ENCODE assay signal across 8 cellular contexts in genomic region chr17:49494937-49495841, GRCh38. TPM values are rescaled to one million over a fixed set of nuclear protein-coding genes. Genes with fewer than 3 reads are reported as not detected.
A peak's percentile ranks its signal among the peaks of the same experiment; 100 is the strongest.
DNase-seq lines count a peak whose midpoint lies in the region; ATAC-seq and TF ChIP-seq lines count a peak whose summit lies in the region.

A gene with protein sequence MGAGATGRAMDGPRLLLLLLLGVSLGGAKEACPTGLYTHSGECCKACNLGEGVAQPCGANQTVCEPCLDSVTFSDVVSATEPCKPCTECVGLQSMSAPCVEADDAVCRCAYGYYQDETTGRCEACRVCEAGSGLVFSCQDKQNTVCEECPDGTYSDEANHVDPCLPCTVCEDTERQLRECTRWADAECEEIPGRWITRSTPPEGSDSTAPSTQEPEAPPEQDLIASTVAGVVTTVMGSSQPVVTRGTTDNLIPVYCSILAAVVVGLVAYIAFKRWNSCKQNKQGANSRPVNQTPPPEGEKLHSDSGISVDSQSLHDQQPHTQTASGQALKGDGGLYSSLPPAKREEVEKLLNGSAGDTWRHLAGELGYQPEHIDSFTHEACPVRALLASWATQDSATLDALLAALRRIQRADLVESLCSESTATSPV (plus strand): TSS chr17:49495293. CDS start chr17:49495418, 125 bp downstream.

- H3K9ac ChIP-seq in trophoblast cell (ENCODE audit: low read length) = no peak within 1 kb of the TSS

- H3K4me2 ChIP-seq in DOHH2 (ENCODE audit: low read length) (peak within 1 kb of the TSS; percentile 86), trophoblast cell (ENCODE audit: low read length) (peak within 1 kb of the TSS; percentile 67)

- no peak within 1 kb of the TSS for H4K8ac ChIP-seq in trophoblast cell (ENCODE audit: low read depth, low read length)

- H3K27ac ChIP-seq in DOHH2 (ENCODE audit: low read depth, low read length) (no peak within 1 kb of the TSS), heart right ventricle (peak within 1 kb of the TSS in 4 of 10 donors; percentile 18 to 66 (median 41)), trophoblast cell (ENCODE audit: low read depth, low read length) (no peak within 1 kb of the TSS)

- H2BK120ac ChIP-seq in trophoblast cell (ENCODE audit: insufficient read depth, low read length, poor library complexity) = no peak within 1 kb of the TSS

- no peaks in the 10 kb centered on the region for H3K79me1 ChIP-seq in trophoblast cell (ENCODE audit: low read length)

- H3K9me3 Mint-ChIP-seq in activated naive CD4-positive, alpha-beta T cell treated with anti-CD3 and anti-CD28 coated beads, Interleukin-2, amount 10 ng/mL, durations not matched to agents 7 days and 5 days = no peaks in the 10 kb centered on the region

- H2BK12ac ChIP-seq in trophoblast cell (ENCODE audit: low read length) = no peak within 1 kb of the TSS

- H3F3A ChIP-seq in DOHH2 (ENCODE audit: control insufficient read depth, insufficient read depth) = no peaks in the 10 kb centered on the region

- H3K9me3 ChIP-seq in DOHH2 (ENCODE audit: control insufficient read depth, insufficient read depth, low read length) = no peaks in the 10 kb centered on the region
- H3K9me3 ChIP-seq in heart right ventricle = no peaks in the 10 kb centered on the region
- no peaks in the 10 kb centered on the region for H3K9me3 ChIP-seq in trophoblast cell (ENCODE audit: insufficient read depth, low read depth, low read length)

- H3K23ac ChIP-seq in trophoblast cell (ENCODE audit: low read length) = no peak within 1 kb of the TSS

- CTCF ChIA-PET in activated naive CD4-positive, alpha-beta T cell treated with anti-CD3 and anti-CD28 coated beads, Interleukin-2, amount 10 ng/mL, durations not matched to agents 7 days and 5 days (lab: Charles Lee) = interaction anchor here (0.9 to 3.8 kb wide), 3 partner anchors 14 to 61 kb away, joined by 3 to 40 read pairs (median 24); no protein-coding TSS in a partner anchor

- no peak within 1 kb of the TSS for H4K91ac ChIP-seq in trophoblast cell (ENCODE audit: low read depth, low read length)

- H3K4me3 ChIP-seq in DOHH2 (ENCODE audit: low read length) (peak within 1 kb of the TSS; percentile 72), heart right ventricle (peak within 1 kb of the TSS; percentile 36 to 68 (median 62)), trophoblast cell (ENCODE audit: low read depth, low read length) (no peak within 1 kb of the TSS)

- no peaks in the 10 kb centered on the region for H4K20me1 ChIP-seq in DOHH2 (ENCODE audit: control insufficient read depth, insufficient read depth, low read depth, low read length)

- H3K27me3 Mint-ChIP-seq in activated naive CD4-positive, alpha-beta T cell treated with anti-CD3 and anti-CD28 coated beads, Interleukin-2, amount 10 ng/mL, durations not matched to agents 7 days and 5 days = peaks cover 88% of the 10 kb centered on the region

- H3K36me3 ChIP-seq in DOHH2 (ENCODE audit: control insufficient read depth, low read length) (no peaks in the 10 kb centered on the region), heart right ventricle (no peaks in the 10 kb centered on the region), trophoblast cell (ENCODE audit: control insufficient read depth in 1 of 2, insufficient read depth in 2 of 2, low read length in 2 of 2) (no peaks in the 10 kb centered on the region)

- H3K79me2 ChIP-seq in DOHH2 (ENCODE audit: control insufficient read depth, low read length) (no peaks in the 10 kb centered on the region), trophoblast cell (ENCODE audit: control insufficient read depth, insufficient read depth, low read length, poor library complexity) (no peaks in the 10 kb centered on the region)

- intact Hi-C loops in heart right ventricle (cut with DNase I) = loop anchor here in 4 of 10 donors (2.0 to 10.0 kb wide), 3 partner anchors 52 to 62 kb away; no protein-coding TSS in a partner anchor

- TF ChIP-seq CTCF in DOHH2 (IDR thresholded peaks at IDR 0.05; ENCODE audit: low read depth, low read length, poor library complexity, severe bottlenecking) = peak; percentile 15
- peak in 2 of 9 donors; percentile 12 to 28 for TF ChIP-seq CTCF in heart right ventricle (IDR thresholded peaks at IDR 0.05)

- 1% methylated on average over 54 to 79 of the region's 81 CpGs for WGBS in heart right ventricle, 2 donors
- WGBS in trophoblast cell (ENCODE audit: extremely low coverage, insufficient coverage, insufficient read length) = no CpG with 5 or more reads among the region's 81 CpGs

- peaks cover 31% of the 10 kb centered on the region for H3K4me1 Mint-ChIP-seq in activated naive CD4-positive, alpha-beta T cell treated with anti-CD3 and anti-CD28 coated beads, Interleukin-2, amount 10 ng/mL, durations not matched to agents 7 days and 5 days

- no peak within 1 kb of the TSS for H4K12ac ChIP-seq in trophoblast cell (ENCODE audit: low read depth, low read length)

- peaks cover 17% of the 10 kb centered on the region for H3K4me1 ChIP-seq in DOHH2 (ENCODE audit: control insufficient read depth, low read length)
- peaks cover 0 to 40% (median 29%) of the 10 kb centered on the region in 9 donors for H3K4me1 ChIP-seq in heart right ventricle
- H3K4me1 ChIP-seq in trophoblast cell (ENCODE audit: control insufficient read depth in 1 of 2, insufficient read depth in 2 of 2, low read length in 2 of 2) = peaks cover 8 to 11% of the 10 kb centered on the region in 2 experiments

- H3K27ac Mint-ChIP-seq in activated naive CD4-positive, alpha-beta T cell treated with anti-CD3 and anti-CD28 coated beads, Interleukin-2, amount 10 ng/mL, durations not matched to agents 7 days and 5 days = no peak within 1 kb of the TSS

- H2AFZ ChIP-seq in trophoblast cell (ENCODE audit: insufficient read depth, low read length, poor library complexity) = peak within 1 kb of the TSS; percentile 5

- H3K27me3 ChIP-seq in DOHH2 (ENCODE audit: control insufficient read depth, low read length) = peaks cover 70% of the 10 kb centered on the region
- peaks cover 0 to 93% (median 70%) of the 10 kb centered on the region in 7 donors for H3K27me3 ChIP-seq in heart right ventricle
- H3K27me3 ChIP-seq in trophoblast cell (ENCODE audit: insufficient read depth, low read length) = peaks cover 43% of the 10 kb centered on the region

- no peaks in the 10 kb centered on the region for H3K36me3 Mint-ChIP-seq in activated naive CD4-positive, alpha-beta T cell treated with anti-CD3 and anti-CD28 coated beads, Interleukin-2, amount 10 ng/mL, durations not matched to agents 7 days and 5 days

- no peak within 1 kb of the TSS for H3K14ac ChIP-seq in trophoblast cell (ENCODE audit: low read length)

- H3K4me3 Mint-ChIP-seq in activated naive CD4-positive, alpha-beta T cell treated with anti-CD3 and anti-CD28 coated beads, Interleukin-2, amount 10 ng/mL, durations not matched to agents 7 days and 5 days = peak within 1 kb of the TSS; percentile 73

- ATAC-seq in HG02798 (IDR thresholded peaks at IDR 0.05; ENCODE audit: poor library complexity, unreplicated experiment) = peak; percentile 47
- ATAC-seq in heart right ventricle = peak; percentile 64 to 81 (median 66)
- no peak for ATAC-seq in HG03521 (IDR thresholded peaks at IDR 0.05; ENCODE audit: unreplicated experiment)

- no peak within 1 kb of the TSS for H3K18ac ChIP-seq in trophoblast cell (ENCODE audit: low read length)

- no peak within 1 kb of the TSS for H2BK5ac ChIP-seq in trophoblast cell (ENCODE audit: low read depth, low read length, poor library complexity)

- no peaks in the 10 kb centered on the region for H3K9me2 ChIP-seq in DOHH2 (replicated peaks; ENCODE audit: control insufficient read depth, low read length)

- H3K4ac ChIP-seq in trophoblast cell (ENCODE audit: low read depth, low read length) = no peak within 1 kb of the TSS

- peak; percentile 65 for DNase-seq in activated naive CD4-positive, alpha-beta T cell treated with anti-CD3 and anti-CD28 coated beads, Interleukin-2, amount 10 ng/mL, durations not matched to agents 7 days and 5 days
- peak in 1 of 2 donors; percentile 64 for DNase-seq in heart right ventricle
- DNase-seq in trophoblast cell = peak; percentile 21 to 45
- DNase-seq in A172 (ENCODE audit: low spot score) = no peak

- H2AK5ac ChIP-seq in trophoblast cell (ENCODE audit: low read length) = no peak within 1 kb of the TSS

TF ChIP-seq in PFSK-1, 5 proteins besides CTCF, POLR2A, EP300 and RAD21:
- TF ChIP-seq SIN3A (IDR thresholded peaks at IDR 0.05; ENCODE audit: borderline replicate concordance, insufficient read depth, low read length) = no peak
- TF ChIP-seq POLR2AphosphoS5 (IDR thresholded peaks at IDR 0.05; ENCODE audit: low read depth, low read length) = peak; percentile 31; the same call in 1 of the 2 replicates
- TF ChIP-seq FOXP2 (optimal IDR thresholded peaks at IDR 0.05; ENCODE audit: borderline replicate concordance, extremely low read depth, extremely low read length, insufficient read depth) = peak; percentile 46
- TF ChIP-seq TAF1 (IDR thresholded peaks at IDR 0.05; ENCODE audit: borderline replicate concordance, insufficient read depth, low read length) = no peak
- TF ChIP-seq, protein P1, sequence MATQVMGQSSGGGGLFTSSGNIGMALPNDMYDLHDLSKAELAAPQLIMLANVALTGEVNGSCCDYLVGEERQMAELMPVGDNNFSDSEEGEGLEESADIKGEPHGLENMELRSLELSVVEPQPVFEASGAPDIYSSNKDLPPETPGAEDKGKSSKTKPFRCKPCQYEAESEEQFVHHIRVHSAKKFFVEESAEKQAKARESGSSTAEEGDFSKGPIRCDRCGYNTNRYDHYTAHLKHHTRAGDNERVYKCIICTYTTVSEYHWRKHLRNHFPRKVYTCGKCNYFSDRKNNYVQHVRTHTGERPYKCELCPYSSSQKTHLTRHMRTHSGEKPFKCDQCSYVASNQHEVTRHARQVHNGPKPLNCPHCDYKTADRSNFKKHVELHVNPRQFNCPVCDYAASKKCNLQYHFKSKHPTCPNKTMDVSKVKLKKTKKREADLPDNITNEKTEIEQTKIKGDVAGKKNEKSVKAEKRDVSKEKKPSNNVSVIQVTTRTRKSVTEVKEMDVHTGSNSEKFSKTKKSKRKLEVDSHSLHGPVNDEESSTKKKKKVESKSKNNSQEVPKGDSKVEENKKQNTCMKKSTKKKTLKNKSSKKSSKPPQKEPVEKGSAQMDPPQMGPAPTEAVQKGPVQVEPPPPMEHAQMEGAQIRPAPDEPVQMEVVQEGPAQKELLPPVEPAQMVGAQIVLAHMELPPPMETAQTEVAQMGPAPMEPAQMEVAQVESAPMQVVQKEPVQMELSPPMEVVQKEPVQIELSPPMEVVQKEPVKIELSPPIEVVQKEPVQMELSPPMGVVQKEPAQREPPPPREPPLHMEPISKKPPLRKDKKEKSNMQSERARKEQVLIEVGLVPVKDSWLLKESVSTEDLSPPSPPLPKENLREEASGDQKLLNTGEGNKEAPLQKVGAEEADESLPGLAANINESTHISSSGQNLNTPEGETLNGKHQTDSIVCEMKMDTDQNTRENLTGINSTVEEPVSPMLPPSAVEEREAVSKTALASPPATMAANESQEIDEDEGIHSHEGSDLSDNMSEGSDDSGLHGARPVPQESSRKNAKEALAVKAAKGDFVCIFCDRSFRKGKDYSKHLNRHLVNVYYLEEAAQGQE (IDR thresholded peaks at IDR 0.05; ENCODE audit: insufficient read depth in 1 of 2, low read depth in 2 of 2, low read length in 2 of 2) = no peak

RNA-seq across cellular contexts. Expression of the gene that starts here (rescaled TPM):
- 82.0 TPM for polyA plus RNA-seq in PFSK-1 (2012; ENCODE audit: insufficient read length, low read depth)
- total RNA-seq in heart right ventricle = 10 to 100 TPM in 4 of 10 donors, 1 to 10 TPM in 6; 1.8 to 22.9 (median 2.7) TPM
- polyA plus RNA-seq in heart right ventricle = 1 to 10 TPM; 6.4 to 7.2 TPM
- 0.17 and 0.18 TPM in 2 replicates for polyA plus RNA-seq in trophoblast cell (2013)
- 1.8 and 2.3 TPM in 2 replicates for total RNA-seq in A172 (2014; rRNA removed; shearing (Covaris generic))
